ENCODE assay signal across 5 cellular contexts in genomic region chr12:125776212-125776611, GRCh38.
"Had no signal": no experiment of that assay in that cellular context is flagged by ENCODE, and none has a peak within 500 bp of the region (broad histone marks: within the 10 kb centered on the region; RNA-seq: fewer than 3 reads in every experiment).

No MANE protein-coding gene starts in this region.

- H3K27me3 Mint-ChIP-seq: IgD-negative memory B cell had no signal

- H3K27ac ChIP-seq: HL-60, KMS-11 had no signal

- H3K4me3 ChIP-seq: K562 had no signal

- H3K27ac Mint-ChIP-seq: IgD-negative memory B cell had no signal

- H3K36me3 Mint-ChIP-seq: IgD-negative memory B cell had no signal

- H3K4me3 Mint-ChIP-seq: IgD-negative memory B cell had no signal

- H3K4me1 Mint-ChIP-seq: IgD-negative memory B cell had no signal

- ATAC-seq: HepG2, K562 had no signal
